ENCODE assay signal across 9 cellular contexts in the genomic region with DNA sequence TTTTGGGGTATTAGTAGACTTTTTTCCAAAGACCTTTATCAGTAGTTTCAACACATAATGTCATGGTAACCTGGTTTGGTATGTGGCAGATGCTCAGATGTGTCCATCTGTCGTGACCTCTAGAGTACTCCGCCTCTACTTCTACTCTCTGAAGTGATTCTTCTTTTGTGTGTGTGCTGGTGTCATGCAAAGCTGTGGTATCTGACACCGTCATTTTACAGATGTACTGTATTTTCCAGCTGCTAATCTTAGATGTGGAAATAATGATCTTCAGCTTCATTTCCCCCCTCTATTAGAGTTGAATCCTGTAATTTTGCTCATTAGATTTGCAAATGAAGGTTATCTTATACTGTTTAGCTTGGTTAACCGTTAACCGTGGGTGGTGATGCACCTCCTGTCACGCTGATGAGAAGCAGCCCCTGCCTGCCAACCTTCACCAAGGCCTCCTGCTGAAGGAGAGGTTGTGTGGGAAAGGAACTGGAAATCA.
DNase-seq lines count a peak whose midpoint lies in the region; ATAC-seq and TF ChIP-seq lines count a peak whose summit lies in the region.
"Had no signal": no experiment of that assay in that cellular context is flagged by ENCODE, and none has a peak within 500 bp of the region (broad histone marks: within the 10 kb centered on the region; RNA-seq: fewer than 3 reads in every experiment).

No MANE protein-coding gene starts in this region.

- H3K79me2 ChIP-seq in SU-DHL-6 (ENCODE audit: insufficient read depth, low read length), result no peaks in the 10 kb centered on the region
- no peaks in the 10 kb centered on the region for H3K79me2 ChIP-seq in neural progenitor cell (ENCODE audit: low read depth)

- peaks cover 71% of the 10 kb centered on the region for H3K4me1 Mint-ChIP-seq in activated T-cell treated with anti-CD3 and anti-CD28 coated beads, Interleukin-2, amount 50 U/mL, for 4 hours (ENCODE audit: low read depth)
- H3K4me1 Mint-ChIP-seq in neural progenitor cell, result peaks cover 14% of the 10 kb centered on the region

- H4K20me1 ChIP-seq in SU-DHL-6 (ENCODE audit: low read depth, low read length), result no peaks in the 10 kb centered on the region
- H4K20me1 ChIP-seq in neural progenitor cell (ENCODE audit: low read depth), result no peaks in the 10 kb centered on the region

- H3F3A ChIP-seq in SU-DHL-6 (ENCODE audit: insufficient read depth) (peaks cover 8% of the 10 kb centered on the region; the same call in 1 of the 2 replicates), neural progenitor cell (ENCODE audit: low read depth) (no peaks in the 10 kb centered on the region)

- no peaks in the 10 kb centered on the region for H3K9me2 ChIP-seq in SU-DHL-6 (replicated peaks; ENCODE audit: insufficient read depth, low read length)

- intact Hi-C loops in psoas muscle (cut with DNase I), result no loop called here

- peaks cover 24% of the 10 kb centered on the region for H3K36me3 Mint-ChIP-seq in activated T-cell treated with anti-CD3 and anti-CD28 coated beads, Interleukin-2, amount 50 U/mL, for 4 hours (ENCODE audit: insufficient read depth)
- no peaks in the 10 kb centered on the region for H3K36me3 Mint-ChIP-seq in neural progenitor cell

- no peak overlapping the region for H3K4me3 ChIP-seq in SU-DHL-6 (ENCODE audit: insufficient read depth, low read length, poor library complexity, severe bottlenecking)
- H3K4me3 ChIP-seq in neural progenitor cell, result no peak overlapping the region
- H3K4me3 ChIP-seq in psoas muscle, result no peak overlapping the region
- H3K4me3 ChIP-seq: right lobe of liver had no signal

- peak; percentile 73 to 78 for ATAC-seq in activated T-cell treated with anti-CD3 and anti-CD28 coated beads, Interleukin-2, amount 50 U/mL, for 4 hours
- peak; percentile 86 for ATAC-seq in HG02763 (IDR thresholded peaks at IDR 0.05; ENCODE audit: unreplicated experiment)
- no peak for ATAC-seq in psoas muscle

- H3K4me1 ChIP-seq in neural progenitor cell, result no peaks in the 10 kb centered on the region
- no peaks in the 10 kb centered on the region for H3K4me1 ChIP-seq in psoas muscle
- H3K4me1 ChIP-seq: right lobe of liver had no signal

- H3K9me3 Mint-ChIP-seq in activated T-cell treated with anti-CD3 and anti-CD28 coated beads, Interleukin-2, amount 50 U/mL, for 4 hours, result peaks cover 21% of the 10 kb centered on the region
- peaks cover 6% of the 10 kb centered on the region for H3K9me3 Mint-ChIP-seq in neural progenitor cell

- H3K9me3 ChIP-seq in SU-DHL-6 (ENCODE audit: insufficient read depth, low read length), result no peaks in the 10 kb centered on the region
- H3K9me3 ChIP-seq in neural progenitor cell (ENCODE audit: low read depth), result no peaks in the 10 kb centered on the region
- no peaks in the 10 kb centered on the region for H3K9me3 ChIP-seq in psoas muscle
- H3K9me3 ChIP-seq: right lobe of liver had no signal

- no peak overlapping the region for H2AFZ ChIP-seq in SU-DHL-6 (ENCODE audit: low read depth, low read length, severe bottlenecking)
- no peak overlapping the region for H2AFZ ChIP-seq in neural progenitor cell (replicated peaks)

- no peaks in the 10 kb centered on the region for H3K27me3 ChIP-seq in SU-DHL-6 (ENCODE audit: low read length)
- no peaks in the 10 kb centered on the region for H3K27me3 ChIP-seq in neural progenitor cell
- peaks cover 0 to 3% (median 0%) of the 10 kb centered on the region in 3 donors for H3K27me3 ChIP-seq in psoas muscle (ENCODE audit: insufficient read depth in 3 of 3, low read length in 2 of 3)
- H3K27me3 ChIP-seq: right lobe of liver had no signal

- H3K27ac Mint-ChIP-seq in neural progenitor cell, result no peak overlapping the region

- H3K36me3 ChIP-seq in SU-DHL-6 (ENCODE audit: low read length) (no peaks in the 10 kb centered on the region), neural progenitor cell (no peaks in the 10 kb centered on the region), psoas muscle (ENCODE audit: insufficient read depth in 1 of 2, low read depth in 1 of 2) (no peaks in the 10 kb centered on the region)
- H3K36me3 ChIP-seq: right lobe of liver had no signal

- H3K27me3 Mint-ChIP-seq in activated T-cell treated with anti-CD3 and anti-CD28 coated beads, Interleukin-2, amount 50 U/mL, for 4 hours (ENCODE audit: low read depth), result no peaks in the 10 kb centered on the region
- no peaks in the 10 kb centered on the region for H3K27me3 Mint-ChIP-seq in neural progenitor cell (ENCODE audit: insufficient read depth, low read depth)

- 61 to 64% (median 63%) methylated on average over 6 of the region's 6 CpGs for WGBS in psoas muscle, 3 donors

- peak overlapping the region; percentile 35 for H3K4me2 ChIP-seq in SU-DHL-6 (ENCODE audit: low read depth, low read length, poor library complexity, severe bottlenecking)
- no peak overlapping the region for H3K4me2 ChIP-seq in neural progenitor cell

- H3K9ac ChIP-seq in SU-DHL-6 (ENCODE audit: low read length), result peak overlapping the region; percentile 34
- H3K9ac ChIP-seq in neural progenitor cell, result no peak overlapping the region

- H3K4me3 Mint-ChIP-seq in activated T-cell treated with anti-CD3 and anti-CD28 coated beads, Interleukin-2, amount 50 U/mL, for 4 hours, result no peak overlapping the region
- no peak overlapping the region for H3K4me3 Mint-ChIP-seq in neural progenitor cell

- H3K27ac ChIP-seq in SU-DHL-6 (ENCODE audit: low read depth, low read length) (peak overlapping the region; percentile 80), neural progenitor cell (no peak overlapping the region), psoas muscle (no peak overlapping the region)
- H3K27ac ChIP-seq: right lobe of liver had no signal

- no peak for DNase-seq in activated T-cell treated with anti-CD3 and anti-CD28 coated beads, Interleukin-2, amount 50 U/mL, for 4 hours
- no peak for DNase-seq in activated T-cell treated with anti-CD3 and anti-CD28 coated beads, Interleukin-2, amount 50 U/mL, for 1 hour
- DNase-seq in stimulated activated CD4-positive, alpha-beta T cell treated with anti-CD3 and anti-CD28 coated beads, Interleukin-4, amount 100 ng/mL, for 24 hours, result peak; percentile 49
- DNase-seq in neural progenitor cell (ENCODE audit: low spot score), result no peak
- no peak for DNase-seq in activated CD8-positive, alpha-beta memory T cell treated with anti-CD3 and anti-CD28 coated beads, Interleukin-2, amount 50 U/mL, for 4 hours
- no peak for DNase-seq in psoas muscle
- DNase-seq: right lobe of liver had no signal

- TF ChIP-seq CTCF in SU-DHL-6 (IDR thresholded peaks at IDR 0.05; ENCODE audit: insufficient read depth, low read length, poor library complexity, severe bottlenecking) (no peak), neural progenitor cell (IDR thresholded peaks at IDR 0.05) (no peak), psoas muscle (IDR thresholded peaks at IDR 0.05) (no peak)

Comparison
In these comparisons a context has a peak if more than half of its experiments do, and no peak if none do; other contexts are left out.
1. ATAC-seq: peak in activated T-cell treated with anti-CD3 and anti-CD28 coated beads, Interleukin-2, amount 50 U/mL, for 4 hours (2 of 2) and HG02763 (single experiment); none in psoas muscle (0 of 4).